ENCODE assay signal across 1 cellular context in the genomic region with DNA sequence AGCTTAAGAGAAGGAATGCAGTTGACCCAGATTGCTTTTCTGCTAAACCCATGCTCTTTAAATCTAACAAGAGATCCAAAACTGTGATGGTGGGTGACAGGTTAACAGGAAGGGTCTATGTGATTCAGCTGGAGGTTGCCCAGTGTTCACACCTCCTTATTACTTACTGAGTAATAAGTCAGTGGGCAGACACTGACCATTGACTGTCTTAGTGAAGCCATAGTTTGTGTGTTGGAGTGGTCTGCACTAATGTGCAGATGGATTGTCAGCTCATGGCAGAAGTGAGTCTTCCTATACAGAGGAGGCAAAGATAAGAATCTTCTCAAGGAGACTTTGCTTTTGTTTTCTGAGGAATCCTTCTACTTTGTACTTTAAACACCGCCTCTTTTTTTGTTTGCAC.
TF ChIP-seq lines count a peak whose summit lies in the region.

No MANE protein-coding gene starts in this region.

TF ChIP-seq in HepG2, 621 proteins besides CTCF, POLR2A, EP300 and RAD21:
- TF ChIP-seq KLF11 (CRISPR knock-in tag; IDR thresholded peaks at IDR 0.05): no peak
- TF ChIP-seq, protein P1, sequence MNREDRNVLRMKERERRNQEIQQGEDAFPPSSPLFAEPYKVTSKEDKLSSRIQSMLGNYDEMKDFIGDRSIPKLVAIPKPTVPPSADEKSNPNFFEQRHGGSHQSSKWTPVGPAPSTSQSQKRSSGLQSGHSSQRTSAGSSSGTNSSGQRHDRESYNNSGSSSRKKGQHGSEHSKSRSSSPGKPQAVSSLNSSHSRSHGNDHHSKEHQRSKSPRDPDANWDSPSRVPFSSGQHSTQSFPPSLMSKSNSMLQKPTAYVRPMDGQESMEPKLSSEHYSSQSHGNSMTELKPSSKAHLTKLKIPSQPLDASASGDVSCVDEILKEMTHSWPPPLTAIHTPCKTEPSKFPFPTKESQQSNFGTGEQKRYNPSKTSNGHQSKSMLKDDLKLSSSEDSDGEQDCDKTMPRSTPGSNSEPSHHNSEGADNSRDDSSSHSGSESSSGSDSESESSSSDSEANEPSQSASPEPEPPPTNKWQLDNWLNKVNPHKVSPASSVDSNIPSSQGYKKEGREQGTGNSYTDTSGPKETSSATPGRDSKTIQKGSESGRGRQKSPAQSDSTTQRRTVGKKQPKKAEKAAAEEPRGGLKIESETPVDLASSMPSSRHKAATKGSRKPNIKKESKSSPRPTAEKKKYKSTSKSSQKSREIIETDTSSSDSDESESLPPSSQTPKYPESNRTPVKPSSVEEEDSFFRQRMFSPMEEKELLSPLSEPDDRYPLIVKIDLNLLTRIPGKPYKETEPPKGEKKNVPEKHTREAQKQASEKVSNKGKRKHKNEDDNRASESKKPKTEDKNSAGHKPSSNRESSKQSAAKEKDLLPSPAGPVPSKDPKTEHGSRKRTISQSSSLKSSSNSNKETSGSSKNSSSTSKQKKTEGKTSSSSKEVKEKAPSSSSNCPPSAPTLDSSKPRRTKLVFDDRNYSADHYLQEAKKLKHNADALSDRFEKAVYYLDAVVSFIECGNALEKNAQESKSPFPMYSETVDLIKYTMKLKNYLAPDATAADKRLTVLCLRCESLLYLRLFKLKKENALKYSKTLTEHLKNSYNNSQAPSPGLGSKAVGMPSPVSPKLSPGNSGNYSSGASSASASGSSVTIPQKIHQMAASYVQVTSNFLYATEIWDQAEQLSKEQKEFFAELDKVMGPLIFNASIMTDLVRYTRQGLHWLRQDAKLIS (CRISPR knock-in tag; IDR thresholded peaks at IDR 0.05): no peak
- TF ChIP-seq ZXDC (CRISPR knock-in tag; IDR thresholded peaks at IDR 0.05): no peak
- no peak for TF ChIP-seq RFXANK (CRISPR knock-in tag; IDR thresholded peaks at IDR 0.05)
- TF ChIP-seq, protein P2, sequence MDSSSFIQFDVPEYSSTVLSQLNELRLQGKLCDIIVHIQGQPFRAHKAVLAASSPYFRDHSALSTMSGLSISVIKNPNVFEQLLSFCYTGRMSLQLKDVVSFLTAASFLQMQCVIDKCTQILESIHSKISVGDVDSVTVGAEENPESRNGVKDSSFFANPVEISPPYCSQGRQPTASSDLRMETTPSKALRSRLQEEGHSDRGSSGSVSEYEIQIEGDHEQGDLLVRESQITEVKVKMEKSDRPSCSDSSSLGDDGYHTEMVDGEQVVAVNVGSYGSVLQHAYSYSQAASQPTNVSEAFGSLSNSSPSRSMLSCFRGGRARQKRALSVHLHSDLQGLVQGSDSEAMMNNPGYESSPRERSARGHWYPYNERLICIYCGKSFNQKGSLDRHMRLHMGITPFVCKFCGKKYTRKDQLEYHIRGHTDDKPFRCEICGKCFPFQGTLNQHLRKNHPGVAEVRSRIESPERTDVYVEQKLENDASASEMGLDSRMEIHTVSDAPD (CRISPR knock-in tag; IDR thresholded peaks at IDR 0.05): no peak
- no peak for TF ChIP-seq MXD3 (CRISPR knock-in tag; IDR thresholded peaks at IDR 0.05)
- TF ChIP-seq U2AF2 (IDR thresholded peaks at IDR 0.05; ENCODE audit: low read depth, low read length): no peak
- TF ChIP-seq KAT2B (IDR thresholded peaks at IDR 0.05; ENCODE audit: borderline replicate concordance, low read depth, low read length): no peak
- no peak for TF ChIP-seq ISX (CRISPR knock-in tag; conservative IDR thresholded peaks at IDR 0.05)
- no peak for TF ChIP-seq SAFB2 (CRISPR knock-in tag; IDR thresholded peaks at IDR 0.05; ENCODE audit: borderline replicate concordance, low read depth)
- no peak for TF ChIP-seq NFE2 (CRISPR knock-in tag; IDR thresholded peaks at IDR 0.05)
- no peak for TF ChIP-seq ZSCAN30 (CRISPR knock-in tag; IDR thresholded peaks at IDR 0.05)
- TF ChIP-seq, protein P3, sequence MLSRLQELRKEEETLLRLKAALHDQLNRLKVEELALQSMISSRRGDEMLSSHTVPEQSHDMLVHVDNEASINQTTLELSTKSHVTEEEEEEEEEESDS (CRISPR knock-in tag; IDR thresholded peaks at IDR 0.05; ENCODE audit: borderline replicate concordance): no peak
- TF ChIP-seq SP5 (CRISPR knock-in tag; IDR thresholded peaks at IDR 0.05; ENCODE audit: borderline replicate concordance, low read depth): no peak
- no peak for TF ChIP-seq BCL6 (CRISPR knock-in tag; IDR thresholded peaks at IDR 0.05)
- no peak for TF ChIP-seq SMAD3 (CRISPR knock-in tag; IDR thresholded peaks at IDR 0.05)
- no peak for TF ChIP-seq CBFB (CRISPR knock-in tag; IDR thresholded peaks at IDR 0.05)
